ENCODE assay signal across 30 cellular contexts in the genomic region with DNA sequence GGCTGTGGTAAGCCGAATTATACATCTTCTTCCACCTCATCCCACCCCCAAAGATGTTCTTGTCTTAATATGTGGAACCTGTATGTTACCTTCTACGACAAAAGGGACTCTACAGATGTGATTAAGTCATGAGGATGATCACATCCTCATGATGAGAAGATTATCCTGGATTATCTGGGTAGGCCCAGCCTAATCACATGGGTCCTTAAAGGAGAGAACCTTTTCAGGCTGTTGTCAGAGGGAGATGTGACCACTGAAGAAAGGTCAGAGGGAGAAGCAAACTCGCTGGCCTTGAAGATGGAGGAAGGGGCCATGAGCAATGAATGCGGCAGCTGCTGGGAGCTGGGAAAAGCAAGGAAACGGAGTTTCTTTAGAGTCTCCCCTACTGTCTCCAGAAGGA. TPM values are rescaled to one million over a fixed set of nuclear protein-coding genes. Genes with fewer than 3 reads are reported as not detected.
"Had no signal": no experiment of that assay in that cellular context is flagged by ENCODE, and none has a peak within 500 bp of the region (broad histone marks: within the 10 kb centered on the region; RNA-seq: fewer than 3 reads in every experiment).

No MANE protein-coding gene starts in this region.

- DNase-seq: activated CD4-positive, alpha-beta memory T cell treated with anti-CD3 and anti-CD28 coated beads, Interleukin-2, amount 10 ng/mL, durations not matched to agents 7 days and 5 days; activated CD4-positive, alpha-beta T cell treated with anti-CD3 and anti-CD28 coated beads for 1 hour; activated CD4-positive, alpha-beta T cell treated with anti-CD3 and anti-CD28 coated beads for 4 hours; activated CD4-positive, alpha-beta T cell treated with anti-CD3 and anti-CD28 coated beads, Interleukin-2, amount 10 ng/mL, durations not matched to agents 7 days and 5 days; activated CD4-positive, alpha-beta T cell treated with anti-CD3 and anti-CD28 coated beads, Interleukin-2, amount 50 U/mL, for 4 hours; activated CD8-positive, alpha-beta memory T cell treated with anti-CD3 and anti-CD28 coated beads, Interleukin-2, amount 50 U/mL, for 48 hours; activated gamma-delta T cell treated with Interleukin-2 at 50 U/mL for 16 hours; activated naive CD4-positive, alpha-beta T cell treated with anti-CD3 and anti-CD28 coated beads, Interleukin-2, amount 50 U/mL, for 16 hours; activated naive CD4-positive, alpha-beta T cell treated with Interleukin-2 at 50 U/mL for 16 hours; activated T-cell treated with anti-CD3 and anti-CD28 coated beads for 4 hours; activated T-cell treated with anti-CD3 and anti-CD28 coated beads, Interleukin-2, amount 50 U/mL, for 24 hours; activated T-cell treated with anti-CD3 and anti-CD28 coated beads, Interleukin-2, amount 50 U/mL, for 72 hours; amygdala; central memory CD4-positive, alpha-beta T cell; cerebellar nuclear complex; colonic mucosa; dorsolateral prefrontal cortex; effector memory CD4-positive, alpha-beta T cell; erythroblast; foreskin keratinocyte; gastrocnemius medialis; glutamatergic neuron; heart left ventricle; hypothalamus; T-helper 2 cell had no signal

- H3K4me3 ChIP-seq: ascending aorta, breast epithelium, cardiac muscle cell, colonic mucosa, dorsolateral prefrontal cortex, esophagus muscularis mucosa, gastrocnemius medialis, heart left ventricle had no signal

- H3K27ac ChIP-seq: ascending aorta, breast epithelium, cardiac muscle cell, colonic mucosa, dorsolateral prefrontal cortex, esophagus muscularis mucosa, foreskin keratinocyte, gastrocnemius medialis, heart left ventricle had no signal

- H3K4me1 ChIP-seq: ascending aorta, breast epithelium, colonic mucosa, esophagus muscularis mucosa, foreskin keratinocyte, gastrocnemius medialis, heart left ventricle had no signal

- H3K9me3 ChIP-seq: ascending aorta, breast epithelium, colonic mucosa, esophagus muscularis mucosa, gastrocnemius medialis, heart left ventricle had no signal

- ATAC-seq: activated T-cell treated with anti-CD3 and anti-CD28 coated beads, Interleukin-2, amount 50 U/mL, for 72 hours; foreskin keratinocyte; gastrocnemius medialis; heart left ventricle; WTC11 had no signal

- H3K36me3 ChIP-seq: ascending aorta, breast epithelium, cardiac muscle cell, colonic mucosa, esophagus muscularis mucosa, gastrocnemius medialis, heart left ventricle had no signal

- H3K27me3 ChIP-seq: ascending aorta, colonic mucosa, dorsolateral prefrontal cortex, esophagus muscularis mucosa, gastrocnemius medialis had no signal

RNA-seq across cellular contexts. Expression of a gene that starts 12.9 kb away (rescaled TPM):
- total RNA-seq: activated CD4-positive, alpha-beta memory T cell treated with anti-CD3 and anti-CD28 coated beads, Interleukin-2, amount 10 ng/mL, durations not matched to agents 7 days and 5 days; activated CD4-positive, alpha-beta T cell treated with anti-CD3 and anti-CD28 coated beads, Interleukin-2, amount 10 ng/mL, durations not matched to agents 7 days and 5 days; activated T-cell treated with anti-CD3 and anti-CD28 coated beads, Interleukin-2, amount 50 U/mL, for 72 hours; ascending aorta; cardiac muscle cell; foreskin keratinocyte; gastrocnemius medialis had no signal
- polyA plus RNA-seq: cardiac muscle cell had no signal
